9 cellular contexts compared by ENCODE assay signal in the genomic region with DNA sequence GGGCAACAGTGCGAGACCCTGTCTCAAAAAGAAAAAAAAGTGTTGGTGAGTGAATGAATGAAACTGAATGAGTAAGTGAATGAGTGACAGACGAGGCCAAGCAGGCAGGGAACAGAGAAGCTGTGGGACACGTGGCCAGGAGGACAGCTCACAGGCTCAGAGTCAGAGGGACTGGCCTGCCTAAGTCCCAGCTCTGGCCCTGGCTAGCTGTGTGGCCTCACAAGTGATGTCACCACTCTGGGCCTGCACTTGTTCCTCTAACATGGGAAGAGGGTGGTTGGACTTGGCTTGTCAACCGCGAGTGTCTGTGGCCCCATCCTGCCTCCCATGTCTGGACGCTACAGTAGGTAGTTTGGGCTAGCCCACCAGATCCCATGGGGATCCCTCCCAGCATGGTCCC.
"Had no signal": no experiment of that assay in that cellular context is flagged by ENCODE, and none has a peak within 500 bp of the region (broad histone marks: within the 10 kb centered on the region; RNA-seq: fewer than 3 reads in every experiment).

No MANE protein-coding gene starts in this region.

- ATAC-seq: HCT116, HepG2 had no signal

- H3K9me3 Mint-ChIP-seq: HFFc6, IgD-negative memory B cell had no signal

- H3K4me3 ChIP-seq: GM23248, HAP-1 had no signal

- H3K27ac Mint-ChIP-seq: HFFc6 had no signal

- DNase-seq: GM23248, GOT3, H7, HFFc6 had no signal

- H3K9me3 ChIP-seq: HAP-1 had no signal

- H3K4me3 Mint-ChIP-seq: HFFc6 had no signal

- H3K36me3 ChIP-seq: HAP-1 had no signal

- H3K4me1 ChIP-seq: HAP-1 had no signal

- H3K27ac ChIP-seq: GM23248, HL-60 had no signal

- H3K36me3 Mint-ChIP-seq: IgD-negative memory B cell had no signal
